ENCODE assay signal across 1 cellular context in genomic region chr10:75230600-75231038, GRCh38.
A peak's percentile ranks its signal among the peaks of the same experiment; 100 is the strongest.
TF ChIP-seq lines count a peak whose summit lies in the region.

No MANE protein-coding gene starts in this region.

TF ChIP-seq in IMR-90, 13 proteins besides CTCF, POLR2A, EP300 and RAD21:
- TF ChIP-seq USF2 (IDR thresholded peaks at IDR 0.05; ENCODE audit: low read depth, low read length) (peak; percentile 80), MAFK (IDR thresholded peaks at IDR 0.05; ENCODE audit: low read depth, low read length) (no peak), RCOR1 (IDR thresholded peaks at IDR 0.05; ENCODE audit: insufficient replicate concordance, low read length) (no peak), RFX5 (IDR thresholded peaks at IDR 0.05; ENCODE audit: low read depth, low read length) (no peak), FOS (IDR thresholded peaks at IDR 0.05; ENCODE audit: low read depth, low read length) (no peak), NFE2L2 (IDR thresholded peaks at IDR 0.05; ENCODE audit: low read depth, low read length) (no peak), MXI1 (IDR thresholded peaks at IDR 0.05; ENCODE audit: borderline replicate concordance, low read depth, low read length) (no peak), CEBPB (IDR thresholded peaks at IDR 0.05; ENCODE audit: low read depth, low read length) (no peak), SMC3 (IDR thresholded peaks at IDR 0.05; ENCODE audit: low read depth, low read length) (peak; percentile 88), MAZ (IDR thresholded peaks at IDR 0.05; ENCODE audit: borderline replicate concordance, low read depth, low read length) (no peak), ELK1 (IDR thresholded peaks at IDR 0.05; ENCODE audit: borderline replicate concordance, low read depth, low read length) (no peak)
TF ChIP-seq in IMR-90: peak in this region for 2.
